20 cellular contexts compared by ENCODE assay signal in genomic region chr6:168631589-168631988, GRCh38.
"Had no signal": no experiment of that assay in that cellular context is flagged by ENCODE, and none has a peak within 500 bp of the region (broad histone marks: within the 10 kb centered on the region; RNA-seq: fewer than 3 reads in every experiment).

No MANE protein-coding gene starts in this region.

- DNase-seq: activated CD4-positive, alpha-beta T cell treated with anti-CD3 and anti-CD28 coated beads for 4 hours; activated CD8-positive, alpha-beta memory T cell treated with anti-CD3 and anti-CD28 coated beads, Interleukin-2, amount 50 U/mL, for 4 hours; activated CD8-positive, alpha-beta T cell treated with anti-CD3 and anti-CD28 coated beads for 36 hours; activated naive CD4-positive, alpha-beta T cell treated with anti-CD3 and anti-CD28 coated beads, Interleukin-2, amount 50 U/mL, for 16 hours; activated naive CD8-positive, alpha-beta T cell treated with anti-CD3 and anti-CD28 coated beads, Interleukin-2, amount 10 ng/mL, durations not matched to agents 7 days and 5 days; activated T-cell treated with anti-CD3 and anti-CD28 coated beads, Interleukin-2, amount 50 U/mL, for 72 hours; adrenal gland; anterior cingulate cortex; caudate nucleus; Karpas-422; MM.1S; NCI-H1105; NCI-H1436; NCI-H1694 treated with DMSO at 0.1 percent for 48 hours; NCI-H2081 treated with DMSO at 0.1 percent for 48 hours; NCI-H345; NCI-H524; SHP77 treated with DMSO at 0.1 percent for 48 hours had no signal

- H3K9me3 ChIP-seq: adrenal gland had no signal

- ATAC-seq: activated CD4-positive, CD25-positive, alpha-beta regulatory T cell treated with anti-CD3 and anti-CD28 coated beads, Interleukin-2, amount 50 U/mL, for 24 hours; activated CD8-positive, alpha-beta T cell treated with anti-CD3 and anti-CD28 coated beads for 36 hours; activated T-cell treated with anti-CD3 and anti-CD28 coated beads, Interleukin-2, amount 50 U/mL, for 72 hours; K562 had no signal

- H3K4me1 ChIP-seq: adrenal gland had no signal

- H3K27ac ChIP-seq: adrenal gland had no signal

- FAIRE-seq: K562 had no signal

- H3K4me3 ChIP-seq: adrenal gland, K562 had no signal

- H3K36me3 ChIP-seq: adrenal gland had no signal

- H3K27me3 ChIP-seq: adrenal gland had no signal
